Comparison of ENCODE assay signal across 1 cellular context in genomic region chr2:177730792-177731191, GRCh38.
TF ChIP-seq lines count a peak whose summit lies in the region.

No MANE protein-coding gene starts in this region.

TF ChIP-seq in K562, 482 proteins besides CTCF, POLR2A, EP300 and RAD21 (continued from another document):
- TF ChIP-seq MGA (IDR thresholded peaks at IDR 0.05) = no peak
- TF ChIP-seq WHSC1 (IDR thresholded peaks at IDR 0.05; ENCODE audit: low read length) = no peak
- TF ChIP-seq BRD4 (IDR thresholded peaks at IDR 0.05) = 0 out of 2 replicates have a peak, but pooled peaks have one; percentile 51
- TF ChIP-seq ZNF57 (CRISPR knock-in tag; IDR thresholded peaks at IDR 0.05) = no peak
- 0 out of 2 replicates have a peak, but pooled peaks have one; percentile 30 for TF ChIP-seq GATAD2B (IDR thresholded peaks at IDR 0.05; ENCODE audit: borderline replicate concordance)
- TF ChIP-seq NCOA4 (IDR thresholded peaks at IDR 0.05; ENCODE audit: partially characterized antibody) = no peak
- TF ChIP-seq ZNF197 (CRISPR knock-in tag; IDR thresholded peaks at IDR 0.05; ENCODE audit: low read depth) = 0 out of 2 replicates have a peak, but pooled peaks have one; percentile 17
- TF ChIP-seq PCBP2 (IDR thresholded peaks at IDR 0.05; ENCODE audit: low read depth, low read length, poor library complexity, severe bottlenecking) = no peak
- TF ChIP-seq ZNF583 (CRISPR knock-in tag; IDR thresholded peaks at IDR 0.05) = no peak
- peak; percentile 54 for TF ChIP-seq POLR2H (tag; IDR thresholded peaks at IDR 0.05; ENCODE audit: low read depth)
